Comparison of ENCODE assay signal across 8 cellular contexts in the genomic region with DNA sequence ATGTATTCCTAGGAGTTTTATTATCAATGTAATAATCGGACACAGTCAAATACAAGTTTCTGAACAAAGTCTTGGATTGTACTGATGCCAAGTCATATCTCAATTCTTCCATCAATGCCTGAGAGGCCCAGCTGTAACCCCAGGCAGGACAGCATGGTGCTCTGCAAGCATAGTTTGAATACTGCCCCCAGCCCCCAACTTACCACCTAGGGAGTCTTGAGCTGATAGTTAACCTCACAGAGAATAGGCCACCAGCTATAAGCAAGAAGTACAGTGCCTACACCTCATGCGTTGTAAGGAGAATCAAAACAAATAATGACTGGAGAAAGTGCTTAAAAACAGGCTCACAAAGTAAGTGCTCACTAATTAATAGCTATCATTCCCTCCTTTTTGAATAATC. TPM values are rescaled to one million over a fixed set of nuclear protein-coding genes. Genes with fewer than 3 reads are reported as not detected.
DNase-seq lines count a peak whose midpoint lies in the region; ATAC-seq and TF ChIP-seq lines count a peak whose summit lies in the region.

No MANE protein-coding gene starts in this region.

- H3K9me3 Mint-ChIP-seq in activated CD8-positive, alpha-beta T cell treated with anti-CD3 and anti-CD28 coated beads for 36 hours = no peaks in the 10 kb centered on the region
- no peaks in the 10 kb centered on the region for H3K9me3 Mint-ChIP-seq in type B pancreatic cell

- intact Hi-C loops in left ventricle myocardium inferior (cut with micrococcal nuclease) (no loop called here), Right ventricle myocardium inferior (cut with DNase I) (loop anchor here (10.0 kb wide), 1 partner anchor 1740 kb away; a partner anchor contains a TSS), left lung (cut with DNase I) (no loop called here)
- intact Hi-C loops in activated CD8-positive, alpha-beta T cell treated with anti-CD3 and anti-CD28 coated beads for 36 hours (cut with micrococcal nuclease) = no loop called here

- DNase-seq in left ventricle myocardium inferior = no peak
- no peak for DNase-seq in Right ventricle myocardium inferior (ENCODE audit: missing footprints)
- no peak for DNase-seq in activated CD8-positive, alpha-beta T cell treated with anti-CD3 and anti-CD28 coated beads for 36 hours
- DNase-seq in type B pancreatic cell (ENCODE audit: extremely low spot score, unreplicated experiment) = no peak
- no peak for DNase-seq in left lung
- DNase-seq in 8988T = no peak
- DNase-seq in activated gamma-delta T cell (lab: John Stamatoyannopoulos, UW) = no peak

- H3K36me3 Mint-ChIP-seq in activated CD8-positive, alpha-beta T cell treated with anti-CD3 and anti-CD28 coated beads for 36 hours (ENCODE audit: low read depth) = peaks cover 32% of the 10 kb centered on the region
- H3K36me3 Mint-ChIP-seq in type B pancreatic cell = peaks cover 4% of the 10 kb centered on the region

- POLR2A ChIA-PET in activated CD8-positive, alpha-beta T cell treated with anti-CD3 and anti-CD28 coated beads for 36 hours (lab: Charles Lee) = interaction anchor here (1.9 to 2.6 kb wide), 3 partner anchors 17 to 686 kb away, joined by 4 to 8 read pairs (median 6); a partner anchor contains a TSS

- no peaks in the 10 kb centered on the region for H3K9me3 ChIP-seq in left ventricle myocardium inferior (replicated peaks)
- H3K9me3 ChIP-seq in iPS-15b (ENCODE audit: control insufficient read depth, insufficient read depth, low read length) = no peaks in the 10 kb centered on the region
- H3K9me3 ChIP-seq in left lung = no peaks in the 10 kb centered on the region

- TF ChIP-seq CTCF in left ventricle myocardium inferior (IDR thresholded peaks at IDR 0.05; ENCODE audit: borderline replicate concordance) = no peak
- TF ChIP-seq CTCF in activated CD8-positive, alpha-beta T cell treated with anti-CD3 and anti-CD28 coated beads for 36 hours (IDR thresholded peaks at IDR 0.05) = no peak
- no peak for TF ChIP-seq CTCF in type B pancreatic cell (conservative IDR thresholded peaks at IDR 0.05)
- no peak for TF ChIP-seq CTCF in left lung (IDR thresholded peaks at IDR 0.05)

- peak overlapping the region; percentile 100 for H3K4me3 Mint-ChIP-seq in activated CD8-positive, alpha-beta T cell treated with anti-CD3 and anti-CD28 coated beads for 36 hours
- peak overlapping the region; percentile 97 for H3K4me3 Mint-ChIP-seq in type B pancreatic cell

- peak overlapping the region; percentile 90 for H3K27ac Mint-ChIP-seq in activated CD8-positive, alpha-beta T cell treated with anti-CD3 and anti-CD28 coated beads for 36 hours
- no peak overlapping the region for H3K27ac Mint-ChIP-seq in type B pancreatic cell

- H3K27me3 ChIP-seq in left ventricle myocardium inferior (ENCODE audit: low read depth) (no peaks in the 10 kb centered on the region), iPS-15b (ENCODE audit: control insufficient read depth, insufficient read depth, low read length) (no peaks in the 10 kb centered on the region), left lung (no peaks in the 10 kb centered on the region)

- H3K27ac ChIP-seq in left ventricle myocardium inferior (replicated peaks) = no peak overlapping the region
- H3K27ac ChIP-seq in left lung = no peak overlapping the region

- H3K4me1 Mint-ChIP-seq in activated CD8-positive, alpha-beta T cell treated with anti-CD3 and anti-CD28 coated beads for 36 hours (ENCODE audit: low read depth) = peaks cover 40% of the 10 kb centered on the region
- peaks cover 27% of the 10 kb centered on the region for H3K4me1 Mint-ChIP-seq in type B pancreatic cell (ENCODE audit: unreplicated experiment)

- H3K4me3 ChIP-seq in left ventricle myocardium inferior (peak overlapping the region; percentile 94), iPS-15b (ENCODE audit: low read depth, low read length) (peak overlapping the region; percentile 84), left lung (peak overlapping the region in 1 of 2 donors; percentile 91)

- ATAC-seq in Right ventricle myocardium inferior (no peak), left lung (no peak)
- ATAC-seq in activated CD8-positive, alpha-beta T cell treated with anti-CD3 and anti-CD28 coated beads for 36 hours = no peak

- H3K36me3 ChIP-seq in left ventricle myocardium inferior (no peaks in the 10 kb centered on the region), iPS-15b (ENCODE audit: control insufficient read depth, insufficient read depth, low read length) (no peaks in the 10 kb centered on the region), left lung (no peaks in the 10 kb centered on the region)

- H3K4me1 ChIP-seq in left ventricle myocardium inferior (peaks cover 69% of the 10 kb centered on the region), iPS-15b (ENCODE audit: control insufficient read depth, insufficient read depth, low read length) (peaks cover 5% of the 10 kb centered on the region), left lung (peaks cover 10 to 45% of the 10 kb centered on the region in 2 donors)

- H3K9ac ChIP-seq in iPS-15b (ENCODE audit: low read depth, low read length) = no peak overlapping the region

- CTCF ChIA-PET in activated CD8-positive, alpha-beta T cell treated with anti-CD3 and anti-CD28 coated beads for 36 hours (lab: Charles Lee) = interaction anchor here (1.5 kb wide), 1 partner anchor 576 kb away, joined by 3 read pairs; no protein-coding TSS in a partner anchor

- H3K27me3 Mint-ChIP-seq in activated CD8-positive, alpha-beta T cell treated with anti-CD3 and anti-CD28 coated beads for 36 hours = no peaks in the 10 kb centered on the region
- H3K27me3 Mint-ChIP-seq in type B pancreatic cell = no peaks in the 10 kb centered on the region

RNA-seq across cellular contexts. Expression of a gene that starts 2.7 kb away (rescaled TPM):
- total RNA-seq in left ventricle myocardium inferior = 14.2 TPM
- total RNA-seq in Right ventricle myocardium inferior = 15.9 TPM
- 100 to 1,000 TPM in 1 of 2 experiments, 10 to 100 TPM in 1; 88.7 to 108 TPM for total RNA-seq in activated CD8-positive, alpha-beta T cell treated with anti-CD3 and anti-CD28 coated beads for 36 hours
- total RNA-seq in type B pancreatic cell (ENCODE audit: low replicate concordance) = 40.9 TPM in 2 replicates
- total RNA-seq in left lung = 10 to 100 TPM; 28.3 to 38.4 TPM

RNA-seq across cellular contexts. Expression of a gene that starts 3.1 kb away (rescaled TPM):
- total RNA-seq in left ventricle myocardium inferior (11.8 TPM), Right ventricle myocardium inferior (9.5 TPM), type B pancreatic cell (ENCODE audit: low replicate concordance) (17.3 and 24.8 TPM in 2 replicates), left lung (10 to 100 TPM; 26.2 to 28.5 TPM)
- total RNA-seq in activated CD8-positive, alpha-beta T cell treated with anti-CD3 and anti-CD28 coated beads for 36 hours = 10 to 100 TPM; 17.5 to 17.9 TPM

RNA-seq across cellular contexts. Expression of a gene that starts 44.6 kb away (rescaled TPM):
- not detected for total RNA-seq in left ventricle myocardium inferior
- total RNA-seq in Right ventricle myocardium inferior = not detected
- not detected for total RNA-seq in activated CD8-positive, alpha-beta T cell treated with anti-CD3 and anti-CD28 coated beads for 36 hours
- total RNA-seq in type B pancreatic cell (ENCODE audit: low replicate concordance) = 0.56 TPM in 1 of 2 replicates, not detected in the other
- 1 to 10 TPM in 1 of 2 donors, not detected in 1; 2.8 TPM for total RNA-seq in left lung
